ENCODE assay signal across 8 cellular contexts in genomic region chr1:55213885-55214213, GRCh38. TPM values are rescaled to one million over a fixed set of nuclear protein-coding genes. Genes with fewer than 3 reads are reported as not detected.
DNase-seq lines count a peak whose midpoint lies in the region; ATAC-seq, FAIRE-seq and TF ChIP-seq lines count a peak whose summit lies in the region.

No MANE protein-coding gene starts in this region.

- H3K9me3 ChIP-seq in HUES48 (ENCODE audit: control insufficient read depth, insufficient read depth, low read length), result no peaks in the 10 kb centered on the region
- no peaks in the 10 kb centered on the region for H3K9me3 ChIP-seq in gastroesophageal sphincter
- no peaks in the 10 kb centered on the region for H3K9me3 ChIP-seq in small intestine (ENCODE audit: control insufficient read depth, low read depth)

- H3K27ac ChIP-seq in HUES48 (ENCODE audit: low read depth, low read length) (peak overlapping the region; percentile 97), gastroesophageal sphincter (peak overlapping the region in 3 of 4 donors; percentile 94 to 98 (median 98)), small intestine (ENCODE audit: low read depth in 1 of 2, low read length in 1 of 2) (peak overlapping the region; percentile 94 to 95)

- WGBS in gastroesophageal sphincter (ENCODE audit: low coverage in 1 of 2), 2 donors, result 2 to 6% methylated on average over 5 to 8 of the region's 8 CpGs
- WGBS in small intestine, 3 donors, result 2 to 10% (median 3%) methylated on average over 8 of the region's 8 CpGs

- peaks cover 12% of the 10 kb centered on the region for H3K27me3 ChIP-seq in HUES48 (ENCODE audit: control insufficient read depth, insufficient read depth, low read length)
- no peaks in the 10 kb centered on the region for H3K27me3 ChIP-seq in gastroesophageal sphincter
- no peaks in the 10 kb centered on the region for H3K27me3 ChIP-seq in small intestine (ENCODE audit: control insufficient read depth in 2 of 2, insufficient read depth in 2 of 2, low read length in 2 of 2)

- FAIRE-seq in small intestine (lab: Jason Lieb, UNC), result no peak
- FAIRE-seq in D721Med (lab: Jason Lieb, UNC), result no peak

- no peak for TF ChIP-seq POLR2A in gastroesophageal sphincter (IDR thresholded peaks at IDR 0.05)

- H3K9ac ChIP-seq in HUES48 (ENCODE audit: low read depth, low read length), result peak overlapping the region; percentile 97; the same call in 1 of the 2 replicates

- no peak for ATAC-seq in gastroesophageal sphincter

- TF ChIP-seq EP300 in gastroesophageal sphincter (IDR thresholded peaks at IDR 0.05), result no peak

- peaks cover 47% of the 10 kb centered on the region for H3K4me1 ChIP-seq in HUES48 (ENCODE audit: control insufficient read depth, insufficient read depth, low read length)
- H3K4me1 ChIP-seq in gastroesophageal sphincter, result peaks cover 4 to 76% (median 24%) of the 10 kb centered on the region in 3 donors
- H3K4me1 ChIP-seq in small intestine (ENCODE audit: control insufficient read depth in 2 of 2, insufficient read depth in 1 of 2, low read depth in 1 of 2, low read length in 1 of 2), result peaks cover 3 to 21% of the 10 kb centered on the region in 2 donors

- H3K36me3 ChIP-seq in HUES48 (ENCODE audit: control insufficient read depth, insufficient read depth, low read length), result no peaks in the 10 kb centered on the region
- H3K36me3 ChIP-seq in gastroesophageal sphincter, result no peaks in the 10 kb centered on the region
- H3K36me3 ChIP-seq in small intestine (ENCODE audit: control insufficient read depth in 2 of 2, insufficient read depth in 2 of 2, low read length in 2 of 2), result no peaks in the 10 kb centered on the region

- H3K4me3 ChIP-seq in HUES48 (ENCODE audit: low read depth, low read length), result peak overlapping the region; percentile 86
- peak overlapping the region; percentile 79 to 94 for H3K4me3 ChIP-seq in gastroesophageal sphincter
- peak overlapping the region in 1 of 2 donors; percentile 95 for H3K4me3 ChIP-seq in small intestine (ENCODE audit: low read depth in 1 of 2, low read length in 2 of 2)

- TF ChIP-seq CTCF in gastroesophageal sphincter (IDR thresholded peaks at IDR 0.05) (no peak), D721Med (IDR thresholded peaks at IDR 0.05; ENCODE audit: insufficient read depth, missing control alignments) (no peak)

- DNase-seq in activated CD8-positive, alpha-beta memory T cell treated with anti-CD3 and anti-CD28 coated beads, Interleukin-2, amount 50 U/mL, for 4 hours, result peak; percentile 41
- DNase-seq in small intestine (peak; percentile 7), A172 (ENCODE audit: low spot score) (no peak), D721Med (ENCODE audit: insufficient read length, low spot score) (no peak), amniotic stem cell (lab: John Stamatoyannopoulos, UW) (no peak), NCI-H1436 (lab: John Stamatoyannopoulos, UW) (no peak)

RNA-seq across cellular contexts. Expression of gene USP24, which starts 1.3 kb away (rescaled TPM):
- 10 to 100 TPM; 36.8 to 54.8 (median 45.5) TPM for total RNA-seq in gastroesophageal sphincter
- polyA plus RNA-seq in small intestine, result 10 to 100 TPM in 2 of 3 donors, 1 to 10 TPM in 1; 7.3 to 11.4 (median 11.1) TPM
- 20.6 and 22.1 TPM in 2 replicates for total RNA-seq in A172 (2014; rRNA removed; shearing (Covaris generic))

Comparison
In these comparisons a context has a peak if more than half of its experiments do, and no peak if none do; other contexts are left out.
1. DNase-seq: peak in activated CD8-positive, alpha-beta memory T cell treated with anti-CD3 and anti-CD28 coated beads, Interleukin-2, amount 50 U/mL, for 4 hours (single experiment) and small intestine (single experiment); none in A172 (single experiment), D721Med (single experiment), amniotic stem cell (single experiment) and NCI-H1436 (single experiment).
2. Peak in every context shown above with its lines, with median percentiles within 50 percentile points of each other: H3K27ac ChIP-seq.